Comparison of ENCODE assay signal across 8 cellular contexts in the genomic region with DNA sequence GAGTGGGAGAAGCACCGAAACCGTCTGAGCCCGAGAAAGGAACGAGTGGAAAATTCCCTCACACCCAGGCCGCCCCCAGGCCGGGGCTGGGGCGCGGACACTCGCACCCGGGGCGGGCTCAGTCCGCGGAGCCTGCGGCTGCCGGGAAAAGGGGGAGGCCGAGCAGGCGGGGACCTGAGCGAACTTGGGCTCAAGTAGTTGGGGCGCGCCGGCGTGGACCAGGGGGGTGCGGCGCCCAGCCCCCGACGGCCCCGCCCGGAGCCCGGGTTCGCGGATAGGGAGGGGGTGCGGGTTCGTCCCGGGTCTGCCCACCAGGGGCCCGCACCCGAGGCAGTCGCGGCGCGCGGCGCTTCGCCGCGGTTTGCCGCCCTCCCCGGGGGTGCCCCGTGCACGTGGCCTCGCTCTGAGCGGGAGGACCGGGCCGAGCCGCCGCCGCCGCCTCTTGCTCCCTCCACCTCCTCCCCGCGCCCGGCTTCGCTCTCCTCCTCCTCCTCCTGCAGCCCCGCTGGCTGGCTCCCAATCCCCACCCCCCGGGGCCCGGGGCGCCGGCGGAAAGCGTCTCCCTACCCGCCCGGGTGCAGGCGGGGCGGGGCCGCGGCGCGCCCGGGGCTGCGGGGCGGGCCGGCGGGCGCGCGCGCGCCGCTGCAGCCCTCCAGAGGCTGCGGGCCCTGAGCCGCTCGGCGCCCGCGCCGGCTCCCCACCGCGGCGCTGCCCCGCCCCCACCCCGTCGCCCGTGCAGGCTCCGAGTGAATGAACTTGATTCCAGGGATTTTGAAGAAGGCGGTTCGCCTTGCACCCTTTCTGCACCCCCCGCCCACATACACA. TPM values are rescaled to one million over a fixed set of nuclear protein-coding genes. Genes with fewer than 3 reads are reported as not detected.
DNase-seq lines count a peak whose midpoint lies in the region; ATAC-seq and TF ChIP-seq lines count a peak whose summit lies in the region.

No MANE protein-coding gene starts in this region.

- H3F3A ChIP-seq in SK-N-SH (replicated peaks; ENCODE audit: insufficient read depth): peaks cover 23% of the 10 kb centered on the region

- intact Hi-C loops in IMR-90 (cut with micrococcal nuclease): loop anchor here (10.0 kb wide), 1 partner anchor 380 kb away; no protein-coding TSS in a partner anchor
- intact Hi-C loops in stomach (cut with DNase I; ENCODE audit: low total_unique reads): no loop called here

- H3K4ac ChIP-seq in IMR-90 (ENCODE audit: low read depth, low read length): no peak overlapping the region

- H4K8ac ChIP-seq in IMR-90 (ENCODE audit: low read depth in 2 of 2, low read length in 2 of 2): no peak overlapping the region

- H3K4me2 ChIP-seq in IMR-90 (ENCODE audit: low read depth, low read length) (peak overlapping the region; percentile 50; the same call in 1 of the 2 replicates), SK-N-SH (peak overlapping the region; percentile 94)

- H2AK5ac ChIP-seq in IMR-90 (ENCODE audit: low read depth, low read length): no peak overlapping the region

- H2BK5ac ChIP-seq in IMR-90 (ENCODE audit: low read depth, low read length, poor library complexity, severe bottlenecking): no peak overlapping the region

- peak in 1 of 2 experiments; percentile 37; a peak in 2 of 4 replicates for TF ChIP-seq EP300 in SK-N-SH (IDR thresholded peaks at IDR 0.05; ENCODE audit: borderline replicate concordance in 1 of 2, low read depth in 1 of 2, low read length in 1 of 2)
- no peak for TF ChIP-seq EP300 in stomach (IDR thresholded peaks at IDR 0.05)

- H4K5ac ChIP-seq in IMR-90 (ENCODE audit: low read depth, low read length): no peak overlapping the region

- H3K9ac ChIP-seq in IMR-90 (ENCODE audit: low read depth, low read length): no peak overlapping the region
- peak overlapping the region; percentile 95 for H3K9ac ChIP-seq in SK-N-SH
- H3K9ac ChIP-seq in duodenal mucosa (ENCODE audit: low read depth in 1 of 2, low read length in 2 of 2): peak overlapping the region; percentile 58 to 72
- H3K9ac ChIP-seq in liver (ENCODE audit: low read depth in 1 of 2, low read length in 2 of 2): peak overlapping the region; percentile 85 to 86

- H3K27ac ChIP-seq in IMR-90 (ENCODE audit: insufficient read depth, low read length): no peak overlapping the region
- peak overlapping the region; percentile 96 to 99 for H3K27ac ChIP-seq in SK-N-SH (ENCODE audit: low read depth in 2 of 2, low read length in 1 of 2)
- H3K27ac ChIP-seq in duodenal mucosa (ENCODE audit: low read depth, low read length): peak overlapping the region; percentile 82
- H3K27ac ChIP-seq in liver (ENCODE audit: low read depth in 1 of 2, low read length in 2 of 2): peak overlapping the region; percentile 98 to 99
- peak overlapping the region; percentile 94 to 99 (median 98) for H3K27ac ChIP-seq in stomach

- H3K27me3 ChIP-seq in IMR-90 (ENCODE audit: control insufficient read depth, insufficient read depth, low read length): peaks cover 60% of the 10 kb centered on the region
- H3K27me3 ChIP-seq in SK-N-SH (ENCODE audit: insufficient read depth): no peaks in the 10 kb centered on the region
- peaks cover 0 to 8% of the 10 kb centered on the region in 2 donors for H3K27me3 ChIP-seq in duodenal mucosa (ENCODE audit: control insufficient read depth in 1 of 2, insufficient read depth in 2 of 2, low read length in 2 of 2)
- no peaks in the 10 kb centered on the region for H3K27me3 ChIP-seq in liver (ENCODE audit: control insufficient read depth in 4 of 4, insufficient read depth in 4 of 4, low read length in 3 of 4)
- H3K27me3 ChIP-seq in stomach: peaks cover 0 to 44% (median 10%) of the 10 kb centered on the region in 3 donors

- no peaks in the 10 kb centered on the region for H3K79me1 ChIP-seq in IMR-90 (ENCODE audit: low read depth in 1 of 2, low read length in 2 of 2)

- H4K91ac ChIP-seq in IMR-90 (ENCODE audit: insufficient read depth, low read depth, low read length): no peak overlapping the region

- in situ Hi-C loops in IMR-90 (cut with MboI; ENCODE audit: low sequenced_read_pairs): no loop called here

- no peak overlapping the region for H3K56ac ChIP-seq in IMR-90 (ENCODE audit: extremely low read depth, insufficient read depth, low read length)

- CTCF ChIA-PET in IMR-90 (lab: Yijun Ruan, JAX): interaction anchor here (0.6 kb wide), 1 partner anchor 26 kb away, joined by 3 read pairs; no protein-coding TSS in a partner anchor
- CTCF ChIA-PET in SK-N-SH (lab: Yijun Ruan, JAX): interaction anchor here (0.6 to 2.3 kb wide), 6 partner anchors 11 to 346 kb away, joined by 3 to 8 read pairs (median 4); no protein-coding TSS in a partner anchor

- H3K18ac ChIP-seq in IMR-90 (ENCODE audit: low read depth, low read length): no peak overlapping the region

- TF ChIP-seq RAD21 in IMR-90 (IDR thresholded peaks at IDR 0.05; ENCODE audit: low read length) (no peak), SK-N-SH (IDR thresholded peaks at IDR 0.05; ENCODE audit: low read length) (no peak), liver (IDR thresholded peaks at IDR 0.05) (no peak)

- 0% methylated on average over 31 of the region's 105 CpGs; no CpG with 5 or more reads in 1 of the 2 experiments for WGBS in IMR-90 (ENCODE audit: extremely low coverage in 2 of 2, insufficient read length in 1 of 2), 2 experiments
- under 1% methylated on average over 24 of the region's 105 CpGs for WGBS in SK-N-SH (ENCODE audit: low lambda C conversion rate)
- whole genome bisulfite sequencing in liver: under 1% methylated on average over 105 of the region's 105 CpGs
- 0 to 1% (median 0%) methylated on average over 18 to 105 of the region's 105 CpGs for WGBS in stomach, 5 donors

- H2BK20ac ChIP-seq in IMR-90 (ENCODE audit: low read depth, low read length): no peak overlapping the region

- DNase-seq in CD1c-positive myeloid dendritic cell (ENCODE audit: extremely low spot score): peak; percentile 6
- peak; percentile 34 for DNase-seq in IMR-90
- DNase-seq in SK-N-SH: peak; percentile 91
- DNase-seq in stomach: peak; percentile 96

- H3K4me1 ChIP-seq in IMR-90 (ENCODE audit: control insufficient read depth, insufficient read depth, low read length) (no peaks in the 10 kb centered on the region; the same call in 1 of the 2 replicates), SK-N-SH (ENCODE audit: control insufficient read depth in 1 of 2, insufficient read depth in 2 of 2, low read depth in 1 of 2, low read length in 1 of 2) (peaks cover 19 to 32% of the 10 kb centered on the region in 2 experiments), duodenal mucosa (ENCODE audit: control insufficient read depth in 1 of 2, insufficient read depth in 2 of 2, low read length in 2 of 2) (peaks cover 9 to 24% of the 10 kb centered on the region in 2 donors), liver (ENCODE audit: control insufficient read depth in 4 of 4, insufficient read depth in 4 of 4, low read length in 3 of 4) (peaks cover 5 to 48% (median 31%) of the 10 kb centered on the region in 4 donors), stomach (peaks cover 20 to 56% (median 37%) of the 10 kb centered on the region in 4 donors)

- H2AFZ ChIP-seq in IMR-90 (replicated peaks; ENCODE audit: low read length, poor library complexity): peak overlapping the region; percentile 70
- H2AFZ ChIP-seq in SK-N-SH (ENCODE audit: low read depth): peak overlapping the region; percentile 75

- H2BK120ac ChIP-seq in IMR-90 (ENCODE audit: low read depth, low read length): no peak overlapping the region

- POLR2A ChIA-PET in IMR-90 (lab: Charles Lee; ENCODE audit: unreplicated experiment) (no interaction called here), SK-N-SH (lab: Yijun Ruan, JAX) (interaction anchor here (1.0 to 1.2 kb wide), 2 partner anchors 45 to 123 kb away, joined by 4 to 5 read pairs; no protein-coding TSS in a partner anchor)

- H3K36me3 ChIP-seq in IMR-90 (ENCODE audit: control insufficient read depth, insufficient read depth, low read length): no peaks in the 10 kb centered on the region
- no peaks in the 10 kb centered on the region for H3K36me3 ChIP-seq in SK-N-SH (replicated peaks in 1 of 2; ENCODE audit: control insufficient read depth in 1 of 2, insufficient read depth in 2 of 2, low read length in 1 of 2)
- no peaks in the 10 kb centered on the region for H3K36me3 ChIP-seq in duodenal mucosa (ENCODE audit: control insufficient read depth in 1 of 2, insufficient read depth in 2 of 2, low read length in 2 of 2)
- H3K36me3 ChIP-seq in liver (ENCODE audit: control insufficient read depth in 4 of 4, insufficient read depth in 3 of 4, low read depth in 1 of 4, low read length in 3 of 4): no peaks in the 10 kb centered on the region
- no peaks in the 10 kb centered on the region for H3K36me3 ChIP-seq in stomach

- no peak overlapping the region for H2AK9ac ChIP-seq in IMR-90 (replicated peaks; ENCODE audit: low read depth, low read length, poor library complexity)

- H2BK15ac ChIP-seq in IMR-90 (ENCODE audit: low read depth, low read length): no peak overlapping the region

- no peak overlapping the region for H3K23ac ChIP-seq in IMR-90 (ENCODE audit: low read depth, low read length)

- TF ChIP-seq CTCF in IMR-90 (conservative IDR thresholded peaks at IDR 0.05; ENCODE audit: low read depth, low read length): no peak
- no peak for TF ChIP-seq CTCF in SK-N-SH (IDR thresholded peaks at IDR 0.05)
- no peak for TF ChIP-seq CTCF in liver (IDR thresholded peaks at IDR 0.05; ENCODE audit: low read depth, low read length, missing input control)
- TF ChIP-seq CTCF in stomach (IDR thresholded peaks at IDR 0.05): no peak

- peak; percentile 68 for ATAC-seq in IMR-90 (ENCODE audit: low read depth)
- no peak for ATAC-seq in GM21447 (IDR thresholded peaks at IDR 0.05; ENCODE audit: unreplicated experiment)

- dilution Hi-C loops in IMR-90 (cut with HindIII; ENCODE audit: low sequenced_read_pairs, unreplicated experiment): no loop called here

- no peaks in the 10 kb centered on the region for H4K20me1 ChIP-seq in IMR-90 (ENCODE audit: insufficient read depth, low read length)
- H4K20me1 ChIP-seq in SK-N-SH (ENCODE audit: insufficient read depth): peaks cover 18% of the 10 kb centered on the region

- H3K9me3 ChIP-seq in IMR-90 (ENCODE audit: control insufficient read depth, insufficient read depth, low read length) (no peaks in the 10 kb centered on the region), SK-N-SH (no peaks in the 10 kb centered on the region), duodenal mucosa (ENCODE audit: control insufficient read depth in 1 of 2, low read length in 2 of 2) (no peaks in the 10 kb centered on the region), liver (ENCODE audit: control insufficient read depth in 4 of 4, low read length in 3 of 4) (no peaks in the 10 kb centered on the region), stomach (no peaks in the 10 kb centered on the region)

- H3K4me3 ChIP-seq in IMR-90 (ENCODE audit: insufficient read depth, low read depth, low read length): peak overlapping the region; percentile 32; the same call in 1 of the 2 replicates
- H3K4me3 ChIP-seq in SK-N-SH (ENCODE audit: low read depth in 2 of 2, low read length in 1 of 2): peak overlapping the region; percentile 81 to 91
- peak overlapping the region; percentile 84 to 85 for H3K4me3 ChIP-seq in duodenal mucosa (ENCODE audit: low read depth in 1 of 2, low read length in 2 of 2)
- H3K4me3 ChIP-seq in liver (ENCODE audit: low read depth in 1 of 3, low read length in 3 of 3): peak overlapping the region; percentile 77 to 95 (median 83)
- peak overlapping the region; percentile 62 to 86 (median 76) for H3K4me3 ChIP-seq in stomach

- no peaks in the 10 kb centered on the region for H3K9me2 ChIP-seq in SK-N-SH

- BruUV-seq in IMR-90 (replicated peaks; lab: Mats Ljungman, UMichigan): no TSS peak

- H3K14ac ChIP-seq in IMR-90 (replicated peaks; ENCODE audit: low read depth, low read length): no peak overlapping the region

- H3K79me2 ChIP-seq in SK-N-SH (ENCODE audit: insufficient read depth): peaks cover 49% of the 10 kb centered on the region

- TF ChIP-seq POLR2A in GM19099 (IDR thresholded peaks at IDR 0.05; ENCODE audit: extremely low read depth, insufficient read length, low read depth): peak; percentile 63
- no peak for TF ChIP-seq POLR2A in IMR-90 (IDR thresholded peaks at IDR 0.05; ENCODE audit: low read depth, low read length)
- TF ChIP-seq POLR2A in stomach (IDR thresholded peaks at IDR 0.05): no peak

- H3K9me1 ChIP-seq in IMR-90 (ENCODE audit: insufficient read depth, low read length): no peaks in the 10 kb centered on the region

RNA-seq across cellular contexts. Expression of a gene that starts 1.2 kb away (rescaled TPM):
- total RNA-seq in IMR-90 (2012; rRNA removed) (2.0 and 2.2 TPM in 2 replicates), liver (10 to 100 TPM in 1 of 2 donors, 1 to 10 TPM in 1; 3.2 to 23.2 TPM), stomach (100 to 1,000 TPM in 4 of 5 donors, 10 to 100 TPM in 1; 30.1 to 624 (median 148) TPM)
- polyA plus RNA-seq in IMR-90 (2012; rRNA removed) (1.2 and 1.4 TPM in 2 replicates), SK-N-SH (2012; rRNA removed) (8.1 and 9.2 TPM in 2 replicates), liver (10 to 100 TPM in 1 of 2 donors, 1 to 10 TPM in 1; 4.2 to 11.7 TPM), stomach (1 to 10 TPM; 6.7 to 9.4 (median 7.7) TPM)
- polyA plus RNA-seq in IMR-90 (2012; cell fraction: cytosol; rRNA removed): 0.55 and 0.99 TPM in 2 replicates
- polyA plus RNA-seq in IMR-90 (2012; cell fraction: nucleus; rRNA removed; ENCODE audit: low replicate concordance): 0.38 and 2.1 TPM in 2 replicates
- polyA plus RNA-seq in SK-N-SH (2012; cell fraction: cytosol; rRNA removed): 9.4 TPM in 2 replicates
- 12.0 and 18.7 TPM in 2 replicates for polyA plus RNA-seq in SK-N-SH (2012; cell fraction: nucleus; rRNA removed)

Comparison
In these comparisons a context has a peak if more than half of its experiments do, and no peak if none do; other contexts are left out.
1. DNase-seq: peak in every context shown above with its lines; median percentile 96 in stomach; 91 in SK-N-SH; 34 in IMR-90; 6 in CD1c-positive myeloid dendritic cell.
2. H3K4me3 ChIP-seq: peak in every context shown above with its lines; median percentile 86 in SK-N-SH; 84 in duodenal mucosa; 83 in liver; 76 in stomach; 32 in IMR-90.